1 cellular context compared by ENCODE assay signal in genomic region chr16:28732455-28733124, GRCh38. TPM values are rescaled to one million over a fixed set of nuclear protein-coding genes. Genes with fewer than 3 reads are reported as not detected.
"Had no signal": no experiment of that assay in that cellular context is flagged by ENCODE, and none has a peak within 500 bp of the region (broad histone marks: within the 10 kb centered on the region; RNA-seq: fewer than 3 reads in every experiment).

No MANE protein-coding gene starts in this region.

RNA-seq across cellular contexts. Expression of gene NPIPB9, which starts 19.0 kb away (rescaled TPM):
- total RNA-seq: ascending aorta had no signal
